Comparison of ENCODE assay signal across 8 cellular contexts in the genomic region with DNA sequence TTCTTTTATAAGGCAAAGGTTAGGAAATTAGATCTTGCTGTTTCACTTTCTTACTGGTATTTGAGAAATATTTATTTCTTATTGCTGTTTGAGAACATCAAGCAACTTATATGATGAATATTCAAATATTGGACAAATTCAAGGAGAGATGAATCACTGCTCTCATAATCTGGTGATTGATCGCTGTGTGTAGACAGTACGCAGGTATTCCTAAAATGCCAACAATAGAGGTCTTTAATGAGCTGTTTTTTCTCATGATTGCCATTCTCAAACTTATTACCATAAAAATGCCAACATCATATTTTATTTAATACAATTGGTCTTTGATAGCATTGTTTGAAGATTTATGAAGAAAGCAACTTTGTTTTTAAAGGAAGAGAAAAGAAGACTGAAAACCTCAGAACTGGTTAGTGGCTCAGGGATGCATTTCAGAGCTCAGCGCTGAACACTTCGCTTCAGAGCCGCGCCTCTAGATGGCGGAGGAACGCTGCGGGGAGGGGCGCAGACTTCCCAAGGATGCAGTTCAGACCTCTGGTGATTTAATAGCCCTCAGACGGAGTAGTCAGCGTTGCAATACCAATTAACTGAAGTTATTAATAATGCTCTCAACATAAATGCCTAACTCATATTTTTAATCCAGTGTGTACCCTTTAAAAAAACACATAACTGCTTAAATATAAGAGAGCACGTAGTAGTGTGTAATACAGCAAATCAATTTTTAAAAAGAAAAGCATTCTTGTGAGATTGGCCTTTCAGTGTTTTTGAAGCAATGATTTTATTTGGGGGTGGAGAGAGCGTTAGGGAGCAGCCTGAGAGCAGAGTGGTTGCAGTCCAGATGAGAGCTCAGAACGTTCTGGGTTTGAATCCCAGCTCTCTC. TPM values are rescaled to one million over a fixed set of nuclear protein-coding genes. Genes with fewer than 3 reads are reported as not detected.
DNase-seq lines count a peak whose midpoint lies in the region; ATAC-seq and TF ChIP-seq lines count a peak whose summit lies in the region.

No MANE protein-coding gene starts in this region.

- H3K27me3 ChIP-seq in GM06990 (replicated peaks; ENCODE audit: control insufficient read depth, insufficient read depth, low read length) = no peaks in the 10 kb centered on the region
- no peaks in the 10 kb centered on the region for H3K27me3 ChIP-seq in NT2/D1 (ENCODE audit: insufficient read depth, insufficient read length)
- peaks cover 0 to 3% of the 10 kb centered on the region in 2 donors for H3K27me3 ChIP-seq in naive thymus-derived CD4-positive, alpha-beta T cell (ENCODE audit: control insufficient read depth in 2 of 2, insufficient read depth in 2 of 2, low read length in 2 of 2)

- H3K9me3 ChIP-seq in NT2/D1 (ENCODE audit: insufficient read depth, low read length) = no peaks in the 10 kb centered on the region
- no peaks in the 10 kb centered on the region for H3K9me3 ChIP-seq in naive thymus-derived CD4-positive, alpha-beta T cell (ENCODE audit: control insufficient read depth in 2 of 3, low read length in 3 of 3)

- no peaks in the 10 kb centered on the region for H3K9me3 Mint-ChIP-seq in naive thymus-derived CD4-positive, alpha-beta T cell

- H3K4me1 Mint-ChIP-seq in naive thymus-derived CD4-positive, alpha-beta T cell = peaks cover 0 to 1% (median 0%) of the 10 kb centered on the region in 7 donors

- H3K27ac ChIP-seq in naive thymus-derived CD4-positive, alpha-beta T cell (ENCODE audit: low read depth, low read length) = no peak overlapping the region

- TF ChIP-seq POLR2A in erythroblast (IDR thresholded peaks at IDR 0.05; ENCODE audit: low read length) = no peak

- no peaks in the 10 kb centered on the region for H3K36me3 Mint-ChIP-seq in naive thymus-derived CD4-positive, alpha-beta T cell

- TF ChIP-seq CTCF in GM06990 (IDR thresholded peaks at IDR 0.05; ENCODE audit: insufficient read depth, low read length, poor library complexity, severe bottlenecking) (peak; percentile 40), HFF-Myc (IDR thresholded peaks at IDR 0.05; ENCODE audit: low read depth, low read length, missing control alignments) (peak; percentile 42)

- no peak overlapping the region for H3K9ac ChIP-seq in NT2/D1 (ENCODE audit: insufficient read length, low read depth)

- CTCF ChIA-PET in naive thymus-derived CD4-positive, alpha-beta T cell (lab: Charles Lee) = no interaction called here

- ATAC-seq in naive thymus-derived CD4-positive, alpha-beta T cell = peak; percentile 69
- no peak for ATAC-seq in GM21390 (IDR thresholded peaks at IDR 0.05; ENCODE audit: unreplicated experiment)
- no peak for ATAC-seq in GM18520 (IDR thresholded peaks at IDR 0.05; ENCODE audit: unreplicated experiment)

- H3K4me1 ChIP-seq in NT2/D1 (ENCODE audit: insufficient read depth, insufficient read length) = no peaks in the 10 kb centered on the region
- H3K4me1 ChIP-seq in naive thymus-derived CD4-positive, alpha-beta T cell (ENCODE audit: control insufficient read depth in 2 of 2, insufficient read depth in 2 of 2, low read length in 2 of 2) = no peaks in the 10 kb centered on the region

- H3K4me3 Mint-ChIP-seq in naive thymus-derived CD4-positive, alpha-beta T cell = no peak overlapping the region

- H3K36me3 ChIP-seq in GM06990 (ENCODE audit: control insufficient read depth, insufficient read depth, low read length) (no peaks in the 10 kb centered on the region), NT2/D1 (ENCODE audit: insufficient read depth, insufficient read length, low read length) (no peaks in the 10 kb centered on the region)
- no peaks in the 10 kb centered on the region for H3K36me3 ChIP-seq in naive thymus-derived CD4-positive, alpha-beta T cell (ENCODE audit: control insufficient read depth in 2 of 3, insufficient read depth in 3 of 3, low read length in 3 of 3)

- H3K4me3 ChIP-seq in GM06990 (replicated peaks; ENCODE audit: low read depth, low read length) = no peak overlapping the region
- H3K4me3 ChIP-seq in HFF-Myc (replicated peaks; ENCODE audit: low read depth, low read length) = no peak overlapping the region
- no peak overlapping the region for H3K4me3 ChIP-seq in NT2/D1 (ENCODE audit: insufficient read length, low read depth)
- no peak overlapping the region for H3K4me3 ChIP-seq in naive thymus-derived CD4-positive, alpha-beta T cell (ENCODE audit: low read length)

- H3K27ac Mint-ChIP-seq in naive thymus-derived CD4-positive, alpha-beta T cell = no peak overlapping the region

- H3K27me3 Mint-ChIP-seq in naive thymus-derived CD4-positive, alpha-beta T cell = peaks cover 0 to 54% (median 22%) of the 10 kb centered on the region in 5 donors

- intact Hi-C loops in naive thymus-derived CD4-positive, alpha-beta T cell (cut with micrococcal nuclease) = no loop called here

- POLR2A ChIA-PET in naive thymus-derived CD4-positive, alpha-beta T cell (lab: Charles Lee) = no interaction called here

- DNase-seq in GM06990 (ENCODE audit: extremely low read depth, insufficient read length) (no peak), HFF-Myc (ENCODE audit: extremely low read depth, low read depth) (no peak), NT2/D1 (ENCODE audit: low read depth, low spot score) (peak; percentile 48), erythroblast (lab: John Stamatoyannopoulos, UW) (peak; percentile 1 to 2), NCI-H146 treated with DMSO at 0.1 percent for 48 hours (lab: John Stamatoyannopoulos, UW; ENCODE audit: unreplicated experiment) (no peak)
- no peak for DNase-seq in naive thymus-derived CD4-positive, alpha-beta T cell

RNA-seq across cellular contexts. Expression of gene STEAP4, which starts 38.5 kb away (rescaled TPM):
- total RNA-seq in naive thymus-derived CD4-positive, alpha-beta T cell = 1 to 10 TPM in 1 of 5 experiments, under 1 TPM in 1, not detected in 3; 0.45 to 6.2 TPM
- not detected for polyA plus RNA-seq in naive thymus-derived CD4-positive, alpha-beta T cell

Comparison
In these comparisons a context has a peak if more than half of its experiments do, and no peak if none do; other contexts are left out.
1. DNase-seq: peak in NT2/D1 (single experiment) and erythroblast (2 of 2); none in GM06990 (single experiment), HFF-Myc (single experiment), naive thymus-derived CD4-positive, alpha-beta T cell (0 of 9) and NCI-H146 treated with DMSO at 0.1 percent for 48 hours (single experiment).